In the genomic region with DNA sequence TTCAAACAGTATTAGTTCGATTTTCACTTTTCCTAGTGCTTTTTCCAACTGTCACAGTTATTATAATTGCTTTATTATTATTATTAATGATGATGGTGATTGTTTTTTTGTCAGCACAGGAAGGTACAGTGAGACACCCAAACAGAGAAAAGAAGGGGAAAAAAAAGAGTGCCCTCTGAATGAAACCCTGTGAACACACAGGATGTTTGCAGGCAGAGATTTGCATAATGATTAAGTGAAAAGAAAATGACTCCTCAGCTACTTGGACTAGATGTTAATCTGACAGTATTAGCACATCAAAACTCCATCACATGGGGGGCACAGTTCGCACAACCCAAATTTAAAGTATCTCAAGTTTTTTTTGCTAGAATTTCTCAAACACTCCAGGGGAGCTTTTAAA, we compare ENCODE assay signal across 23 cellular contexts. TPM values are rescaled to one million over a fixed set of nuclear protein-coding genes. Genes with fewer than 3 reads are reported as not detected.
"Had no signal": no experiment of that assay in that cellular context is flagged by ENCODE, and none has a peak within 500 bp of the region (broad histone marks: within the 10 kb centered on the region; RNA-seq: fewer than 3 reads in every experiment).

No MANE protein-coding gene starts in this region.

- H3K36me3 Mint-ChIP-seq: immature natural killer cell had no signal

- H3K9me3 ChIP-seq: esophagus squamous epithelium, uterus had no signal

- H3K27ac Mint-ChIP-seq: activated CD4-positive, alpha-beta T cell treated with anti-CD3 and anti-CD28 coated beads, Interleukin-2, amount 10 ng/mL, durations not matched to agents 24 days and 14 days; activated naive CD4-positive, alpha-beta T cell treated with anti-CD3 and anti-CD28 coated beads, Interleukin-2, amount 50 U/mL, for 72 hours; immature natural killer cell; natural killer cell; stimulated activated naive B cell treated with anti-CD40 and anti-IgM and Interleukin-4, amounts not matched to agents 10 μg/mL and 1 μg/mL and 100 μg/mL, for 72 hours; T-helper 1 cell treated with Interleukin-12 subunit alpha and Interleukin-12 subunit beta and Interleukin-4 antibody, amounts not matched to agents 30 μg/mL and 1 μg/mL, for 36 hours had no signal

- H3K27me3 ChIP-seq: uterus had no signal

- H3K4me3 Mint-ChIP-seq: activated CD4-positive, alpha-beta T cell treated with anti-CD3 and anti-CD28 coated beads, Interleukin-2, amount 10 ng/mL, durations not matched to agents 24 days and 14 days; central memory CD8-positive, alpha-beta T cell; immature natural killer cell; natural killer cell; stimulated activated naive B cell treated with anti-CD40 and anti-IgM and Interleukin-4, amounts not matched to agents 10 μg/mL and 1 μg/mL and 100 μg/mL, for 72 hours; T-helper 1 cell treated with Interleukin-12 subunit alpha and Interleukin-12 subunit beta and Interleukin-4 antibody, amounts not matched to agents 30 μg/mL and 1 μg/mL, for 36 hours had no signal

- H3K36me3 ChIP-seq: brain microvascular endothelial cell, esophagus squamous epithelium, tibial nerve, uterus, WERI-Rb-1 had no signal

- H3K4me1 ChIP-seq: esophagus squamous epithelium, tibial nerve, uterus had no signal

- H3K4me1 Mint-ChIP-seq: central memory CD8-positive, alpha-beta T cell; immature natural killer cell; natural killer cell had no signal

- H3K4me3 ChIP-seq: coronary artery, esophagus squamous epithelium, tibial nerve, uterus had no signal

- DNase-seq: activated CD4-positive, alpha-beta T cell treated with anti-CD3 and anti-CD28 coated beads, Interleukin-2, amount 10 ng/mL, durations not matched to agents 24 days and 14 days; activated effector memory CD4-positive, alpha-beta T cell treated with anti-CD3 and anti-CD28 coated beads, Interleukin-2, amount 50 U/mL, for 16 hours; activated T-cell treated with anti-CD3 and anti-CD28 coated beads, Interleukin-2, amount 50 U/mL, for 1 hour; amygdala; brain microvascular endothelial cell; esophagus squamous epithelium; immature natural killer cell; mesendoderm; natural killer cell; nucleus accumbens; posterior cingulate gyrus; stimulated activated naive B cell treated with anti-CD40 and anti-IgM and Interleukin-4, amounts not matched to agents 10 μg/mL and 1 μg/mL and 100 μg/mL, for 72 hours; substantia nigra; uterus; WERI-Rb-1 had no signal

- H3K9me3 Mint-ChIP-seq: central memory CD8-positive, alpha-beta T cell had no signal

- ATAC-seq: natural killer cell had no signal

- H3K27ac ChIP-seq: brain microvascular endothelial cell, coronary artery, esophagus squamous epithelium, tibial nerve, uterus, WERI-Rb-1 had no signal

RNA-seq across cellular contexts. Expression of a gene that starts 32.9 kb away (rescaled TPM):
- total RNA-seq: endothelial cell of umbilical vein, fibroblast of villous mesenchyme had no signal

RNA-seq across cellular contexts. Expression of a gene that starts 55.4 kb away (rescaled TPM):
- total RNA-seq: activated CD4-positive, alpha-beta T cell treated with anti-CD3 and anti-CD28 coated beads, Interleukin-2, amount 10 ng/mL, durations not matched to agents 24 days and 14 days; activated naive CD4-positive, alpha-beta T cell treated with anti-CD3 and anti-CD28 coated beads, Interleukin-2, amount 50 U/mL, for 72 hours; endothelial cell of umbilical vein; esophagus squamous epithelium; fibroblast of villous mesenchyme; liver; natural killer cell; tibial nerve; uterus had no signal
